In genomic region chr10:114613237-114613979, GRCh38 we compare ENCODE assay signal across 1 cellular context.
TF ChIP-seq lines count a peak whose summit lies in the region.

No MANE protein-coding gene starts in this region.

TF ChIP-seq in A549, 52 proteins besides CTCF, POLR2A, EP300 and RAD21 (continued from another document):
- TF ChIP-seq RCOR1 (IDR thresholded peaks at IDR 0.05; ENCODE audit: low read depth, low read length) (no peak), FOSL2 (IDR thresholded peaks at IDR 0.05) (no peak), FOSL2 (CRISPR knock-in tag; IDR thresholded peaks at IDR 0.05) (no peak), ATOH8 (CRISPR knock-in tag; IDR thresholded peaks at IDR 0.05; ENCODE audit: low read depth) (no peak), USF2 (IDR thresholded peaks at IDR 0.05) (no peak), RFX5 (IDR thresholded peaks at IDR 0.05) (no peak)
TF ChIP-seq in A549: peak in this region for 0.
